Comparison of ENCODE assay signal across 23 cellular contexts in genomic region chr3:122966045-122966444, GRCh38.
"Had no signal": no experiment of that assay in that cellular context is flagged by ENCODE, and none has a peak within 500 bp of the region (broad histone marks: within the 10 kb centered on the region; RNA-seq: fewer than 3 reads in every experiment).

No MANE protein-coding gene starts in this region.

- DNase-seq: activated CD4-positive, alpha-beta memory T cell treated with anti-CD3 and anti-CD28 coated beads for 36 hours; activated CD4-positive, alpha-beta T cell treated with anti-CD3 and anti-CD28 coated beads, Interleukin-2, amount 10 ng/mL, durations not matched to agents 7 days and 5 days; activated CD4-positive, CD25-positive, alpha-beta regulatory T cell; activated CD8-positive, alpha-beta memory T cell treated with anti-CD3 and anti-CD28 coated beads for 24 hours; activated gamma-delta T cell treated with Interleukin-2 at 50 U/mL for 16 hours; activated naive CD4-positive, alpha-beta T cell treated with anti-CD3 and anti-CD28 coated beads, Interleukin-2, amount 10 ng/mL, durations not matched to agents 7 days and 5 days; activated naive CD8-positive, alpha-beta T cell treated with anti-CD3 and anti-CD28 coated beads for 36 hours; activated T-cell treated with anti-CD3 and anti-CD28 coated beads, Interleukin-2, amount 50 U/mL, for 72 hours; aorta; central memory CD4-positive, alpha-beta T cell; NCI-H1105 treated with DMSO at 0.1 percent for 48 hours; NCI-H1436 treated with DMSO at 0.1 percent for 48 hours; NCI-H187; NCI-H2081; NCI-H510A treated with DMSO at 0.1 percent for 48 hours; NCI-H69; PC-9; SIG-M5; T-cell; T1000 had no signal

- H3K27ac ChIP-seq: breast epithelium, coronary artery, PC-9, VCaP had no signal

- H3K4me3 ChIP-seq: breast epithelium, coronary artery, PC-9 had no signal

- H3K27me3 ChIP-seq: breast epithelium had no signal

- H3K36me3 ChIP-seq: breast epithelium had no signal

- H3K9me3 ChIP-seq: breast epithelium had no signal
